ENCODE assay signal across 1 cellular context in the genomic region with DNA sequence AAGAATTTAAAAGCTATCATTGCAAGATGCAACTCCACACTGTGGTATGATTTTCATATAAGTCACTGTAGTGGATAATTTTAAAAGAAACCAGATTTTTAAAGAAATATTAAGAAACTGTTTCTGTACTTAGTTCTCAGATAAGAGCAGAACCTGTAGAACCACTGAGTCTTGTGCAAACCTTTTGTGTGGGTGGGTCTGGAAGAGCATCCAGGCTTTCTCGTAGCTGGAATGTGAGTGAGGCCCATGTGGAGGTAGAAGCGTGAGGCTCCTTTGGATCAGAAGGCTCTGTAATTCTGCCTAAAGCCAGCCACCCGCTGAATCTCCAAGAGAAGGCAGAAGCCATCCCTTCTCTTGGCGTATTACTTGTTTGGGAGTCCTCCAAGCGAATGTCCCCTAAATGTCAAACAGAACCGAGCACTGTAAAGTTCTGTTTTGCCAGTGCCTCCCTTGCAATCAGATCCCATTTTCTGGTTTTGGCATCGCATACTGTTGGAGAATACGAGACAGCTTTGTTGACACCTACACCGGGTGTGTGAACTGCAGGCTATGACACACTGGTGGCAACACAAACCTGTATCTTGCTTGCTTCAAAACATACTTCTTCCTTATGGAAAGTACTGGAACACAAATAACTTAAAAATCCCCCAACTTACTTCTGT.
TF ChIP-seq lines count a peak whose summit lies in the region.

No MANE protein-coding gene starts in this region.

TF ChIP-seq in SK-N-SH treated with all-trans-retinoic acid at 6 μM for 48 hours, 23 proteins besides CTCF, POLR2A, EP300 and RAD21 (continued from another document):
- TF ChIP-seq ESRRG (CRISPR knock-in tag; IDR thresholded peaks at IDR 0.05) (no peak), ZNF8 (CRISPR knock-in tag; IDR thresholded peaks at IDR 0.05) (no peak), ARNTL (CRISPR knock-in tag; IDR thresholded peaks at IDR 0.05; ENCODE audit: borderline replicate concordance, low read depth) (no peak), TSHZ2 (CRISPR knock-in tag; IDR thresholded peaks at IDR 0.05) (no peak), TCF4 (CRISPR knock-in tag; IDR thresholded peaks at IDR 0.05; ENCODE audit: borderline replicate concordance) (no peak), RARB (CRISPR knock-in tag; IDR thresholded peaks at IDR 0.05) (no peak), ZNF565 (CRISPR knock-in tag; conservative IDR thresholded peaks at IDR 0.05; ENCODE audit: low read depth) (no peak), OSR1 (CRISPR knock-in tag; IDR thresholded peaks at IDR 0.05) (no peak), BACH2 (CRISPR knock-in tag; IDR thresholded peaks at IDR 0.05; ENCODE audit: borderline replicate concordance) (no peak), CSDC2 (CRISPR knock-in tag; IDR thresholded peaks at IDR 0.05) (no peak)
TF ChIP-seq in SK-N-SH treated with all-trans-retinoic acid at 6 μM for 48 hours: peak in this region for 0.
